25 cellular contexts compared by ENCODE assay signal in the genomic region with DNA sequence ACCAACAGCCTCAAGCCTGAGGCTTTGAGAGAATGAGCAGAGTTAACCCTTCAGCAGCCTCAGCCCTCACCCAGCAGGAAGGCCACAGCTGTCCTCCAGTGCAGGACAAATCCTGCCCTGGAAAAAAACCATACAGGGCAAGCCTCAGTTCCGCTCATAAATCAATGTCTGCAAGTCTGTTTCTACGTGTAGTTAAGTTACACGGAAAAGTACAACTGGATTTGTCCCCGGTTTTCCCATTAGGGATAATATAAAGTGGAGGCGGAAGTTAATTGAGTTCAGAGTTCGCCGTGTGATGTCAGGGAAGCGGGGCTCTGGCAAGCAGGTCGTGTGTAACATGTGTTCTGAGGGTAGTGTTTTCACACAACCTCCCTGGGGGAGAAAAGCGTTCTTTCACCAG. TPM values are rescaled to one million over a fixed set of nuclear protein-coding genes. Genes with fewer than 3 reads are reported as not detected.
DNase-seq lines count a peak whose midpoint lies in the region; ATAC-seq and TF ChIP-seq lines count a peak whose summit lies in the region.
"Had no signal": no experiment of that assay in that cellular context is flagged by ENCODE, and none has a peak within 500 bp of the region (broad histone marks: within the 10 kb centered on the region; RNA-seq: fewer than 3 reads in every experiment).

No MANE protein-coding gene starts in this region.

- H3K27ac ChIP-seq in GM23338 (ENCODE audit: low read depth), result no peak overlapping the region
- peak overlapping the region; percentile 68 for H3K27ac ChIP-seq in WERI-Rb-1
- H3K27ac ChIP-seq in uterus, result no peak overlapping the region
- H3K27ac ChIP-seq in caudate nucleus (ENCODE audit: low read depth, low read length), result no peak overlapping the region
- H3K27ac ChIP-seq: A549, SJSA1 had no signal

- no peaks in the 10 kb centered on the region for H3K79me2 ChIP-seq in GM23338 (replicated peaks; ENCODE audit: insufficient read depth)

- peak overlapping the region; percentile 52; the same call in 1 of the 2 replicates for H2AFZ ChIP-seq in GM23338

- intact Hi-C loops in mucosa of descending colon (cut with DNase I, micrococcal nuclease) (no loop called here), sciatic nerve (cut with DNase I) (no loop called here), uterus (cut with DNase I; ENCODE audit: low total_unique reads) (no loop called here)

- no peak overlapping the region for H3K27ac Mint-ChIP-seq in GM23338
- H3K27ac Mint-ChIP-seq: CD4-positive, CD25-positive, alpha-beta regulatory T cell; HFFc6 had no signal

- H3K4me3 Mint-ChIP-seq in GM23338, result no peak overlapping the region
- H3K4me3 Mint-ChIP-seq: CD4-positive, CD25-positive, alpha-beta regulatory T cell; HFFc6 had no signal

- no peaks in the 10 kb centered on the region for H3K27me3 ChIP-seq in GM23338 (ENCODE audit: insufficient read depth)
- H3K27me3 ChIP-seq in WERI-Rb-1 (ENCODE audit: insufficient read depth, low read depth, severe bottlenecking), result no peaks in the 10 kb centered on the region
- H3K27me3 ChIP-seq in uterus, result no peaks in the 10 kb centered on the region
- H3K27me3 ChIP-seq: BE2C had no signal

- H4K20me1 ChIP-seq in GM23338 (replicated peaks; ENCODE audit: insufficient read depth), result no peaks in the 10 kb centered on the region

- H3F3A ChIP-seq in GM23338 (replicated peaks; ENCODE audit: low read depth), result no peaks in the 10 kb centered on the region

- no peaks in the 10 kb centered on the region for H3K36me3 Mint-ChIP-seq in GM23338 (ENCODE audit: low read depth)
- H3K36me3 Mint-ChIP-seq: CD4-positive, CD25-positive, alpha-beta regulatory T cell had no signal

- H3K4me3 ChIP-seq in GM23338 (no peak overlapping the region), WERI-Rb-1 (ENCODE audit: low read depth, low read length) (no peak overlapping the region), mucosa of descending colon (no peak overlapping the region), uterus (no peak overlapping the region)
- H3K4me3 ChIP-seq: A549, GM12878, SJSA1 had no signal

- DNase-seq in GM23338 (ENCODE audit: low spot score), result no peak
- peak; percentile 44 for DNase-seq in WERI-Rb-1
- DNase-seq in mucosa of descending colon, result peak in 2 of 3 donors; percentile 54 to 67
- no peak for DNase-seq in sciatic nerve (ENCODE audit: low spot score)
- no peak for DNase-seq in uterus
- DNase-seq in caudate nucleus (lab: John Stamatoyannopoulos, UW), result no peak
- DNase-seq: BE2C; CD4-positive, CD25-positive, alpha-beta regulatory T cell; COR-L47; DMS79; H7; HFFc6; KG1; NCI-H1092; NCI-H1436 treated with DMSO at 0.1 percent for 48 hours; NCI-H1930; NCI-H345; NCI-H524; NCI-H774 had no signal

- TF ChIP-seq POLR2A in uterus (IDR thresholded peaks at IDR 0.05), result no peak

- H3K9me3 ChIP-seq in WERI-Rb-1 (ENCODE audit: severe bottlenecking) (peaks cover 4% of the 10 kb centered on the region), mucosa of descending colon (no peaks in the 10 kb centered on the region), uterus (no peaks in the 10 kb centered on the region)
- H3K9me3 ChIP-seq: A549, BE2C had no signal

- no peaks in the 10 kb centered on the region for H3K4me1 Mint-ChIP-seq in GM23338
- H3K4me1 Mint-ChIP-seq: CD4-positive, CD25-positive, alpha-beta regulatory T cell had no signal

- H3K4me1 ChIP-seq in GM23338 (ENCODE audit: insufficient read depth) (no peaks in the 10 kb centered on the region), mucosa of descending colon (ENCODE audit: low read depth) (peaks cover 4% of the 10 kb centered on the region), uterus (no peaks in the 10 kb centered on the region)
- H3K4me1 ChIP-seq: BE2C, SJSA1 had no signal

- peaks cover 2% of the 10 kb centered on the region for H3K27me3 Mint-ChIP-seq in GM23338 (ENCODE audit: insufficient read depth, low read depth, poor library complexity)

- TF ChIP-seq CTCF in GM23338 (conservative IDR thresholded peaks at IDR 0.05; ENCODE audit: low read depth in 2 of 2) (no peak), WERI-Rb-1 (IDR thresholded peaks at IDR 0.05; ENCODE audit: low read depth, low read length) (no peak), mucosa of descending colon (IDR thresholded peaks at IDR 0.05) (no peak), uterus (IDR thresholded peaks at IDR 0.05) (no peak)

- no peaks in the 10 kb centered on the region for H3K9me2 ChIP-seq in GM23338 (ENCODE audit: insufficient read depth)

- no peaks in the 10 kb centered on the region for H3K36me3 ChIP-seq in GM23338 (ENCODE audit: insufficient read depth)
- H3K36me3 ChIP-seq in WERI-Rb-1, result no peaks in the 10 kb centered on the region
- no peaks in the 10 kb centered on the region for H3K36me3 ChIP-seq in mucosa of descending colon (ENCODE audit: low read depth)
- no peaks in the 10 kb centered on the region for H3K36me3 ChIP-seq in uterus
- H3K36me3 ChIP-seq: BE2C, SJSA1 had no signal

- no peak for ATAC-seq in GM23338
- peak; percentile 92 for ATAC-seq in mucosa of descending colon
- peak; percentile 52 for ATAC-seq in sciatic nerve
- no peak for ATAC-seq in HG03378 (IDR thresholded peaks at IDR 0.05; ENCODE audit: unreplicated experiment)
- ATAC-seq: A549, GM12878 had no signal

- H3K9me3 Mint-ChIP-seq in GM23338, result peaks cover 2% of the 10 kb centered on the region; the same call in 2 of the 3 replicates
- H3K9me3 Mint-ChIP-seq: HFFc6 had no signal

- no peak overlapping the region for H3K4me2 ChIP-seq in GM23338
- H3K4me2 ChIP-seq: A549 had no signal

TF ChIP-seq in GM23338, 12 proteins besides CTCF, POLR2A, EP300 and RAD21:
- TF ChIP-seq CREB1 (CRISPR knock-in tag; IDR thresholded peaks at IDR 0.05; ENCODE audit: low read depth) (no peak), POLR2AphosphoS5 (IDR thresholded peaks at IDR 0.05; ENCODE audit: low read depth) (no peak), NANOG (IDR thresholded peaks at IDR 0.05; ENCODE audit: borderline replicate concordance) (no peak), ZNF114 (CRISPR knock-in tag; IDR thresholded peaks at IDR 0.05) (no peak), ZNF331 (CRISPR knock-in tag; IDR thresholded peaks at IDR 0.05; ENCODE audit: low read depth) (no peak), EZH2phosphoT487 (IDR thresholded peaks at IDR 0.05; ENCODE audit: unreplicated experiment) (no peak)
- TF ChIP-seq, protein P1, sequence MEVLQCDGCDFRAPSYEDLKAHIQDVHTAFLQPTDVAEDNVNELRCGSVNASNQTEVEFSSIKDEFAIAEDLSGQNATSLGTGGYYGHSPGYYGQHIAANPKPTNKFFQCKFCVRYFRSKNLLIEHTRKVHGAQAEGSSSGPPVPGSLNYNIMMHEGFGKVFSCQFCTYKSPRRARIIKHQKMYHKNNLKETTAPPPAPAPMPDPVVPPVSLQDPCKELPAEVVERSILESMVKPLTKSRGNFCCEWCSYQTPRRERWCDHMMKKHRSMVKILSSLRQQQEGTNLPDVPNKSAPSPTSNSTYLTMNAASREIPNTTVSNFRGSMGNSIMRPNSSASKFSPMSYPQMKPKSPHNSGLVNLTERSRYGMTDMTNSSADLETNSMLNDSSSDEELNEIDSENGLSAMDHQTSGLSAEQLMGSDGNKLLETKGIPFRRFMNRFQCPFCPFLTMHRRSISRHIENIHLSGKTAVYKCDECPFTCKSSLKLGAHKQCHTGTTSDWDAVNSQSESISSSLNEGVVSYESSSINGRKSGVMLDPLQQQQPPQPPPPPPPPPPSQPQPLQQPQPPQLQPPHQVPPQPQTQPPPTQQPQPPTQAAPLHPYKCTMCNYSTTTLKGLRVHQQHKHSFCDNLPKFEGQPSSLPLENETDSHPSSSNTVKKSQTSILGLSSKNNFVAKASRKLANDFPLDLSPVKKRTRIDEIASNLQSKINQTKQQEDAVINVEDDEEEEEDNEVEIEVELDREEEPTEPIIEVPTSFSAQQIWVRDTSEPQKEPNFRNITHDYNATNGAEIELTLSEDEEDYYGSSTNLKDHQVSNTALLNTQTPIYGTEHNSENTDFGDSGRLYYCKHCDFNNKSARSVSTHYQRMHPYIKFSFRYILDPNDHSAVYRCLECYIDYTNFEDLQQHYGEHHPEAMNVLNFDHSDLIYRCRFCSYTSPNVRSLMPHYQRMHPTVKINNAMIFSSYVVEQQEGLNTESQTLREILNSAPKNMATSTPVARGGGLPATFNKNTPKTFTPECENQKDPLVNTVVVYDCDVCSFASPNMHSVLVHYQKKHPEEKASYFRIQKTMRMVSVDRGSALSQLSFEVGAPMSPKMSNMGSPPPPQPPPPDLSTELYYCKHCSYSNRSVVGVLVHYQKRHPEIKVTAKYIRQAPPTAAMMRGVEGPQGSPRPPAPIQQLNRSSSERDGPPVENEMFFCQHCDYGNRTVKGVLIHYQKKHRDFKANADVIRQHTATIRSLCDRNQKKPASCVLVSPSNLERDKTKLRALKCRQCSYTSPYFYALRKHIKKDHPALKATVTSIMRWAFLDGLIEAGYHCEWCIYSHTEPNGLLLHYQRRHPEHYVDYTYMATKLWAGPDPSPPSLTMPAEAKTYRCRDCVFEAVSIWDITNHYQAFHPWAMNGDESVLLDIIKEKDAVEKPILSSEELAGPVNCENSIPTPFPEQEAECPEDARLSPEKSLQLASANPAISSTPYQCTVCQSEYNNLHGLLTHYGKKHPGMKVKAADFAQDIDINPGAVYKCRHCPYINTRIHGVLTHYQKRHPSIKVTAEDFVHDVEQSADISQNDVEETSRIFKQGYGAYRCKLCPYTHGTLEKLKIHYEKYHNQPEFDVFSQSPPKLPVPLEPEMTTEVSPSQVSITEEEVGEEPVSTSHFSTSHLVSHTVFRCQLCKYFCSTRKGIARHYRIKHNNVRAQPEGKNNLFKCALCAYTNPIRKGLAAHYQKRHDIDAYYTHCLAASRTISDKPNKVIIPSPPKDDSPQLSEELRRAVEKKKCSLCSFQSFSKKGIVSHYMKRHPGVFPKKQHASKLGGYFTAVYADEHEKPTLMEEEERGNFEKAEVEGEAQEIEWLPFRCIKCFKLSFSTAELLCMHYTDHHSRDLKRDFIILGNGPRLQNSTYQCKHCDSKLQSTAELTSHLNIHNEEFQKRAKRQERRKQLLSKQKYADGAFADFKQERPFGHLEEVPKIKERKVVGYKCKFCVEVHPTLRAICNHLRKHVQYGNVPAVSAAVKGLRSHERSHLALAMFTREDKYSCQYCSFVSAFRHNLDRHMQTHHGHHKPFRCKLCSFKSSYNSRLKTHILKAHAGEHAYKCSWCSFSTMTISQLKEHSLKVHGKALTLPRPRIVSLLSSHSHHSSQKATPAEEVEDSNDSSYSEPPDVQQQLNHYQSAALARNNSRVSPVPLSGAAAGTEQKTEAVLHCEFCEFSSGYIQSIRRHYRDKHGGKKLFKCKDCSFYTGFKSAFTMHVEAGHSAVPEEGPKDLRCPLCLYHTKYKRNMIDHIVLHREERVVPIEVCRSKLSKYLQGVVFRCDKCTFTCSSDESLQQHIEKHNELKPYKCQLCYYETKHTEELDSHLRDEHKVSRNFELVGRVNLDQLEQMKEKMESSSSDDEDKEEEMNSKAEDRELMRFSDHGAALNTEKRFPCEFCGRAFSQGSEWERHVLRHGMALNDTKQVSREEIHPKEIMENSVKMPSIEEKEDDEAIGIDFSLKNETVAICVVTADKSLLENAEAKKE (CRISPR knock-in tag; IDR thresholded peaks at IDR 0.05), result no peak
TF ChIP-seq in GM23338: peak in this region for 0.

RNA-seq across cellular contexts. Expression of a gene that starts 44.2 kb away (rescaled TPM):
- total RNA-seq in GM23338 (2014; rRNA removed; shearing (Covaris generic)), result 0.16 and 0.56 TPM in 2 replicates
- polyA plus RNA-seq in GM23338 (2016; fragmentation: Nextera tagmentation; extraction: Ambion mirVana), result 0.50 and 0.94 TPM in 2 replicates
- total RNA-seq in mucosa of descending colon (10 to 100 TPM; 14.3 to 22.3 (median 19.5) TPM), sciatic nerve (24.4 TPM), uterus (10 to 100 TPM in 1 of 4 donors, 1 to 10 TPM in 3; 2.0 to 11.0 (median 5.6) TPM)
- total RNA-seq: CD4-positive, CD25-positive, alpha-beta regulatory T cell; GM12878; HT1080; OCI-LY7 had no signal
- polyA plus RNA-seq: CD4-positive, CD25-positive, alpha-beta regulatory T cell had no signal

Comparison
In these comparisons a context has a peak if more than half of its experiments do, and no peak if none do; other contexts are left out.
1. ATAC-seq: peak in mucosa of descending colon (single experiment) and sciatic nerve (single experiment); none in GM23338 (single experiment) and HG03378 (single experiment).
2. DNase-seq: peak in WERI-Rb-1 (single experiment) and mucosa of descending colon (2 of 3); none in GM23338 (single experiment), sciatic nerve (single experiment), uterus (0 of 2) and caudate nucleus (0 of 61).